ENCODE assay signal across 8 cellular contexts in genomic region chr7:99392659-99393362, GRCh38. TPM values are rescaled to one million over a fixed set of nuclear protein-coding genes. Genes with fewer than 3 reads are reported as not detected.
DNase-seq lines count a peak whose midpoint lies in the region; ATAC-seq and TF ChIP-seq lines count a peak whose summit lies in the region.

No MANE protein-coding gene starts in this region.

- peaks cover 21% of the 10 kb centered on the region for H3K4me1 Mint-ChIP-seq in activated naive CD4-positive, alpha-beta T cell treated with anti-CD3 and anti-CD28 coated beads, Interleukin-2, amount 50 U/mL, for 24 hours
- H3K4me1 Mint-ChIP-seq in Calu3 (ENCODE audit: low read depth, unreplicated experiment), result no peaks in the 10 kb centered on the region

- H3K36me3 Mint-ChIP-seq in activated naive CD4-positive, alpha-beta T cell treated with anti-CD3 and anti-CD28 coated beads, Interleukin-2, amount 50 U/mL, for 24 hours, result peaks cover 3% of the 10 kb centered on the region
- H3K36me3 Mint-ChIP-seq in Calu3 (ENCODE audit: insufficient read depth, unreplicated experiment), result peaks cover 64% of the 10 kb centered on the region

- no peaks in the 10 kb centered on the region for H3K27me3 ChIP-seq in left ventricle myocardium inferior (ENCODE audit: low read depth)
- no peaks in the 10 kb centered on the region for H3K27me3 ChIP-seq in rectal smooth muscle tissue (ENCODE audit: control insufficient read depth, insufficient read depth, low read length)

- H3K4me1 ChIP-seq in left ventricle myocardium inferior (peaks cover 32% of the 10 kb centered on the region), rectal smooth muscle tissue (ENCODE audit: control insufficient read depth, insufficient read depth, low read length) (peaks cover 5% of the 10 kb centered on the region)

- TF ChIP-seq CTCF in left ventricle myocardium inferior (IDR thresholded peaks at IDR 0.05; ENCODE audit: borderline replicate concordance), result peak; percentile 16
- TF ChIP-seq CTCF in Calu3 (IDR thresholded peaks at IDR 0.05; ENCODE audit: unreplicated experiment), result no peak

- no peaks in the 10 kb centered on the region for H3K9me3 ChIP-seq in left ventricle myocardium inferior (replicated peaks)

- peak; percentile 63 for ATAC-seq in HG03159 (IDR thresholded peaks at IDR 0.05; ENCODE audit: unreplicated experiment)

- H3K9ac ChIP-seq in rectal smooth muscle tissue (ENCODE audit: low read length), result no peak overlapping the region

- BruUV-seq in Calu3 (replicated peaks; lab: Mats Ljungman, UMichigan), result no TSS peak

- H3K4me3 Mint-ChIP-seq in activated naive CD4-positive, alpha-beta T cell treated with anti-CD3 and anti-CD28 coated beads, Interleukin-2, amount 50 U/mL, for 24 hours, result peak overlapping the region; percentile 81
- H3K4me3 Mint-ChIP-seq in Calu3 (ENCODE audit: low read depth, unreplicated experiment), result no peak overlapping the region

- peak overlapping the region; percentile 75 for H3K4me3 ChIP-seq in left ventricle myocardium inferior
- H3K4me3 ChIP-seq in rectal smooth muscle tissue (ENCODE audit: low read length), result peak overlapping the region; percentile 81

- peaks cover 71% of the 10 kb centered on the region for H3K36me3 ChIP-seq in left ventricle myocardium inferior
- H3K36me3 ChIP-seq in rectal smooth muscle tissue (ENCODE audit: control insufficient read depth, insufficient read depth, low read length), result peaks cover 35% of the 10 kb centered on the region

- DNase-seq in DMS 273 treated with DMSO at 0.1 percent for 48 hours (lab: John Stamatoyannopoulos, UW) (peak; percentile 47), SHP77 treated with DMSO at 0.1 percent for 48 hours (lab: John Stamatoyannopoulos, UW) (peak; percentile 75), left ventricle myocardium inferior (peak; percentile 82), NOMO-1 treated with DMSO at 0.1 percent for 48 hours (lab: John Stamatoyannopoulos, UW; ENCODE audit: unreplicated experiment) (no peak), Calu3 (no peak)

- H3K27ac Mint-ChIP-seq in activated naive CD4-positive, alpha-beta T cell treated with anti-CD3 and anti-CD28 coated beads, Interleukin-2, amount 50 U/mL, for 24 hours, result peak overlapping the region; percentile 55
- H3K27ac Mint-ChIP-seq in Calu3 (ENCODE audit: unreplicated experiment), result no peak overlapping the region

- CTCF ChIA-PET in Calu3 (lab: Charles Lee), result no interaction called here

- no peaks in the 10 kb centered on the region for H3K9me3 Mint-ChIP-seq in activated naive CD4-positive, alpha-beta T cell treated with anti-CD3 and anti-CD28 coated beads, Interleukin-2, amount 50 U/mL, for 24 hours
- no peaks in the 10 kb centered on the region for H3K9me3 Mint-ChIP-seq in Calu3 (ENCODE audit: low read depth, unreplicated experiment)

- intact Hi-C loops in left ventricle myocardium inferior (cut with micrococcal nuclease), result no loop called here
- intact Hi-C loops in Calu3 (cut with micrococcal nuclease; ENCODE audit: unreplicated experiment), result no loop called here

- H3K27ac ChIP-seq in left ventricle myocardium inferior (replicated peaks) (peak overlapping the region; percentile 72), rectal smooth muscle tissue (ENCODE audit: low read depth, low read length) (peak overlapping the region; percentile 48)

- H3K27me3 Mint-ChIP-seq in activated naive CD4-positive, alpha-beta T cell treated with anti-CD3 and anti-CD28 coated beads, Interleukin-2, amount 50 U/mL, for 24 hours, result no peaks in the 10 kb centered on the region
- H3K27me3 Mint-ChIP-seq in Calu3 (ENCODE audit: unreplicated experiment), result no peaks in the 10 kb centered on the region

RNA-seq across cellular contexts. Expression of gene PDAP1, which starts 15.6 kb away (rescaled TPM):
- 93.2 TPM for total RNA-seq in left ventricle myocardium inferior
- total RNA-seq in Calu3 (2022), result 83.9 and 87.2 TPM in 2 replicates

RNA-seq across cellular contexts. Expression of gene BUD31, which starts 16.0 kb away (rescaled TPM):
- total RNA-seq in left ventricle myocardium inferior (43.9 TPM), Calu3 (2022) (62.8 and 82.7 TPM in 2 replicates)

RNA-seq across cellular contexts. Expression of gene ARPC1B, which starts 18.3 kb away (rescaled TPM):
- 33.6 TPM for total RNA-seq in left ventricle myocardium inferior
- total RNA-seq in Calu3 (2022), result 107 and 108 TPM in 2 replicates

RNA-seq across cellular contexts. Expression of gene PTCD1, which starts 45.8 kb away (rescaled TPM):
- total RNA-seq in left ventricle myocardium inferior (4.3 TPM), Calu3 (2022) (7.6 and 8.8 TPM in 2 replicates)

RNA-seq across cellular contexts. Expression of gene CPSF4, which starts 45.9 kb away (rescaled TPM):
- total RNA-seq in left ventricle myocardium inferior (17.9 TPM), Calu3 (2022) (33.4 and 37.2 TPM in 2 replicates)

Comparison
In these comparisons a context has a peak if more than half of its experiments do, and no peak if none do; other contexts are left out.
1. DNase-seq: peak in DMS 273 treated with DMSO at 0.1 percent for 48 hours (single experiment), SHP77 treated with DMSO at 0.1 percent for 48 hours (single experiment) and left ventricle myocardium inferior (single experiment); none in NOMO-1 treated with DMSO at 0.1 percent for 48 hours (single experiment) and Calu3 (single experiment).